15 cellular contexts compared by ENCODE assay signal in genomic region chr17:58343131-58343530, GRCh38. TPM values are rescaled to one million over a fixed set of nuclear protein-coding genes. Genes with fewer than 3 reads are reported as not detected.
A peak's percentile ranks its signal among the peaks of the same experiment; 100 is the strongest.
DNase-seq lines count a peak whose midpoint lies in the region; ATAC-seq and TF ChIP-seq lines count a peak whose summit lies in the region.
"Had no signal": no experiment of that assay in that cellular context is flagged by ENCODE, and none has a peak within 500 bp of the region (broad histone marks: within the 10 kb centered on the region; RNA-seq: fewer than 3 reads in every experiment).

No MANE protein-coding gene starts in this region.

- H3K27ac ChIP-seq in DND-41 (ENCODE audit: low read length) (peak overlapping the region; percentile 100), spleen (peak overlapping the region; percentile 74 to 100 (median 99)), left lung (peak overlapping the region in 1 of 2 donors; percentile 77), caudate nucleus (ENCODE audit: low read depth, low read length) (no peak overlapping the region)
- H3K27ac ChIP-seq: epithelial cell of prostate had no signal

- H3K4me1 ChIP-seq in DND-41 (ENCODE audit: insufficient read depth, low read length) (peaks cover 100% of the 10 kb centered on the region), spleen (peaks cover 61 to 100% (median 82%) of the 10 kb centered on the region in 6 donors), left lung (peaks cover 0 to 66% of the 10 kb centered on the region in 2 donors)

- intact Hi-C loops in spleen (cut with DNase I; ENCODE audit: low total_unique reads) (no loop called here), left lung (cut with DNase I) (no loop called here)

- peaks cover 99% of the 10 kb centered on the region for H3K79me2 ChIP-seq in DND-41 (ENCODE audit: insufficient read depth, low read length)

- DNase-seq in DND-41 (no peak), spleen (no peak), left lung (no peak), caudate nucleus (lab: John Stamatoyannopoulos, UW) (no peak)
- DNase-seq in Jurkat, Clone E6-1 (ENCODE audit: low read depth, low spot score), result no peak
- DNase-seq in activated naive CD4-positive, alpha-beta T cell treated with anti-CD3 and anti-CD28 coated beads, Interleukin-2, amount 50 U/mL, for 72 hours (ENCODE audit: low spot score in 2 of 2), result no peak
- DNase-seq: activated CD4-positive, alpha-beta T cell treated with anti-CD3 and anti-CD28 coated beads for 1 hour; cerebellar nuclear complex; NCI-H1048; OCI-M1; right cardiac atrium; stimulated activated CD4-positive, alpha-beta T cell treated with anti-CD3 and anti-CD28 coated beads, Interleukin-4, amount 100 ng/mL, for 4 hours had no signal

- no peak for TF ChIP-seq POLR2A in spleen (IDR thresholded peaks at IDR 0.05)

- peak overlapping the region; percentile 95 to 100 for H3K27ac Mint-ChIP-seq in activated naive CD4-positive, alpha-beta T cell treated with anti-CD3 and anti-CD28 coated beads, Interleukin-2, amount 50 U/mL, for 72 hours
- H3K27ac Mint-ChIP-seq: nephron had no signal

- ATAC-seq in DND-41 (ENCODE audit: insufficient read depth, low read depth) (no peak), GM19395 (IDR thresholded peaks at IDR 0.05; ENCODE audit: unreplicated experiment) (no peak), left lung (no peak)
- ATAC-seq in activated naive CD4-positive, alpha-beta T cell treated with anti-CD3 and anti-CD28 coated beads, Interleukin-2, amount 50 U/mL, for 72 hours, result no peak
- ATAC-seq: right cardiac atrium had no signal

- peak overlapping the region; percentile 99 for H3K9ac ChIP-seq in DND-41 (ENCODE audit: low read depth, low read length)

- H3K9me3 ChIP-seq in DND-41 (ENCODE audit: insufficient read depth, low read length, severe bottlenecking) (no peaks in the 10 kb centered on the region), spleen (no peaks in the 10 kb centered on the region), left lung (no peaks in the 10 kb centered on the region)

- H3K4me3 ChIP-seq in DND-41 (ENCODE audit: low read depth in 1 of 2, low read length in 2 of 2) (peak overlapping the region; percentile 25 to 53; a peak in 3 of 4 replicates), spleen (peak overlapping the region in 4 of 8 donors; percentile 33 to 68 (median 42)), left lung (no peak overlapping the region)
- peak overlapping the region; percentile 53; the same call in 1 of the 2 replicates for H3K4me3 ChIP-seq in Jurkat, Clone E6-1 (ENCODE audit: low read length)

- peaks cover 79 to 89% of the 10 kb centered on the region in 2 donors for H3K36me3 Mint-ChIP-seq in activated naive CD4-positive, alpha-beta T cell treated with anti-CD3 and anti-CD28 coated beads, Interleukin-2, amount 50 U/mL, for 72 hours

- TF ChIP-seq CTCF in DND-41 (IDR thresholded peaks at IDR 0.05; ENCODE audit: borderline replicate concordance, extremely low read depth, low read length, poor library complexity, severe bottlenecking), result no peak
- no peak for TF ChIP-seq CTCF in spleen (IDR thresholded peaks at IDR 0.05 in 8 of 11, conservative IDR thresholded peaks at IDR 0.05 in 3 of 11)
- no peak for TF ChIP-seq CTCF in left lung (IDR thresholded peaks at IDR 0.05)

- no peaks in the 10 kb centered on the region for H3K9me3 Mint-ChIP-seq in activated naive CD4-positive, alpha-beta T cell treated with anti-CD3 and anti-CD28 coated beads, Interleukin-2, amount 50 U/mL, for 72 hours
- H3K9me3 Mint-ChIP-seq: nephron had no signal

- peak overlapping the region; percentile 65 for H3K4me2 ChIP-seq in DND-41 (ENCODE audit: insufficient read depth, low read length)

- H3K36me3 ChIP-seq in DND-41 (ENCODE audit: insufficient read depth, low read length) (peaks cover 78% of the 10 kb centered on the region), spleen (peaks cover 3 to 52% (median 36%) of the 10 kb centered on the region in 6 donors), left lung (peaks cover 3 to 44% of the 10 kb centered on the region in 2 donors)

- no peak overlapping the region for H2AFZ ChIP-seq in DND-41 (ENCODE audit: low read depth, low read length)

- H3K27me3 ChIP-seq in DND-41 (ENCODE audit: insufficient read depth, low read length, poor library complexity), result no peaks in the 10 kb centered on the region
- H3K27me3 ChIP-seq in spleen (replicated peaks in 1 of 7), result no peaks in the 10 kb centered on the region
- peaks cover 0 to 3% of the 10 kb centered on the region in 2 donors for H3K27me3 ChIP-seq in left lung

- peaks cover 23% of the 10 kb centered on the region for H4K20me1 ChIP-seq in DND-41 (ENCODE audit: insufficient read depth, low read length)

- WGBS in spleen, 5 donors, result 83 to 86% (median 84%) methylated on average over 4 of the region's 4 CpGs

RNA-seq across cellular contexts. Expression of gene SUPT4H1, which starts 8.9 kb away (rescaled TPM):
- 211 TPM for polyA plus RNA-seq in Jurkat, Clone E6-1 (2012; ENCODE audit: insufficient read depth, insufficient read length)
- 100 to 1,000 TPM; 105 to 141 TPM for total RNA-seq in activated naive CD4-positive, alpha-beta T cell treated with anti-CD3 and anti-CD28 coated beads, Interleukin-2, amount 50 U/mL, for 72 hours
- total RNA-seq in spleen (10 to 100 TPM; 37.8 to 80.5 (median 64.0) TPM), left lung (10 to 100 TPM; 68.4 to 69.0 TPM)
- 100 to 1,000 TPM in 2 of 3 donors, 10 to 100 TPM in 1; 77.0 to 106 (median 104) TPM for polyA plus RNA-seq in spleen

RNA-seq across cellular contexts. Expression of gene TSPOAP1, which starts 14.5 kb away (rescaled TPM):
- polyA plus RNA-seq in Jurkat, Clone E6-1 (2012; ENCODE audit: insufficient read depth, insufficient read length), result 13.8 TPM
- total RNA-seq in activated naive CD4-positive, alpha-beta T cell treated with anti-CD3 and anti-CD28 coated beads, Interleukin-2, amount 50 U/mL, for 72 hours, result 100 to 1,000 TPM in 1 of 2 donors, 10 to 100 TPM in 1; 19.2 to 123 TPM
- total RNA-seq in spleen, result 10 to 100 TPM; 14.1 to 31.8 (median 18.5) TPM
- polyA plus RNA-seq in spleen, result 10 to 100 TPM; 11.5 to 26.5 (median 24.3) TPM
- 10 to 100 TPM in 1 of 2 donors, 1 to 10 TPM in 1; 7.9 to 10.2 TPM for total RNA-seq in left lung

Comparison
In these comparisons a context has a peak if more than half of its experiments do, and no peak if none do; other contexts are left out.
1. H3K4me3 ChIP-seq: peak in DND-41 (2 of 2) and Jurkat, Clone E6-1 (single experiment); none in left lung (0 of 2).